10 cellular contexts compared by ENCODE assay signal in genomic region chr11:93921695-93922468, GRCh38.
DNase-seq lines count a peak whose midpoint lies in the region; ATAC-seq and TF ChIP-seq lines count a peak whose summit lies in the region.
"Had no signal": no experiment of that assay in that cellular context is flagged by ENCODE, and none has a peak within 500 bp of the region (broad histone marks: within the 10 kb centered on the region; RNA-seq: fewer than 3 reads in every experiment).

No MANE protein-coding gene starts in this region.

- no peaks in the 10 kb centered on the region for H3K9me2 ChIP-seq in PC-9 (ENCODE audit: insufficient read depth)

- H3K27ac Mint-ChIP-seq in nephron, result no peak overlapping the region

- H4K20me1 ChIP-seq in KMS-11 (ENCODE audit: insufficient read depth) (no peaks in the 10 kb centered on the region), PC-9 (ENCODE audit: insufficient read depth) (no peaks in the 10 kb centered on the region)
- H4K20me1 ChIP-seq: BLaER1 had no signal

- peaks cover 17% of the 10 kb centered on the region for H3K9me3 Mint-ChIP-seq in nephron
- H3K9me3 Mint-ChIP-seq: central memory CD8-positive, alpha-beta T cell had no signal

- H3K27me3 Mint-ChIP-seq in nephron (ENCODE audit: low read depth), result no peaks in the 10 kb centered on the region

- TF ChIP-seq CTCF in KMS-11 (conservative IDR thresholded peaks at IDR 0.05; ENCODE audit: low read depth, low read length) (peak; percentile 52), PC-9 (conservative IDR thresholded peaks at IDR 0.05) (peak; percentile 94), nephron (IDR thresholded peaks at IDR 0.05; ENCODE audit: unreplicated experiment in 3 of 3) (peak in 2 of 3 experiments; percentile 30 to 43)

- POLR2A ChIA-PET in PC-9 (lab: Charles Lee; ENCODE audit: unreplicated experiment), result no interaction called here

- H3K4me1 ChIP-seq in KMS-11 (ENCODE audit: low read depth, poor library complexity, severe bottlenecking) (no peaks in the 10 kb centered on the region), PC-9 (replicated peaks; ENCODE audit: insufficient read depth) (no peaks in the 10 kb centered on the region)
- H3K4me1 ChIP-seq: BLaER1 had no signal

- no TSS peak for BruUV-seq in PC-9 (replicated peaks; lab: Mats Ljungman, UMichigan)

- H3K27ac ChIP-seq in KMS-11 (no peak overlapping the region), PC-9 (no peak overlapping the region)
- H3K27ac ChIP-seq: BLaER1 had no signal

- H3K4me2 ChIP-seq in KMS-11 (no peak overlapping the region), PC-9 (no peak overlapping the region)
- H3K4me2 ChIP-seq: BLaER1 had no signal

- no peaks in the 10 kb centered on the region for H3K36me3 Mint-ChIP-seq in nephron (ENCODE audit: low read depth)

- no peak overlapping the region for H3K4me3 Mint-ChIP-seq in nephron
- H3K4me3 Mint-ChIP-seq: central memory CD8-positive, alpha-beta T cell had no signal

- DNase-seq in NCI-H1694 (lab: John Stamatoyannopoulos, UW) (peak; percentile 7), NCI-H1694 treated with DMSO at 0.1 percent for 48 hours (lab: John Stamatoyannopoulos, UW) (no peak), PC-9 (peak; percentile 32 to 63), dedifferentiated amniotic fluid mesenchymal stem cell (ENCODE audit: extremely low spot score) (peak; percentile 50), cortex of kidney (lab: John Stamatoyannopoulos, UW) (no peak)

- H3K79me2 ChIP-seq in KMS-11 (ENCODE audit: insufficient read depth, low read depth) (no peaks in the 10 kb centered on the region), PC-9 (ENCODE audit: low read depth) (no peaks in the 10 kb centered on the region)

- H3K4me3 ChIP-seq in KMS-11 (IDR thresholded peaks at IDR 0.05; ENCODE audit: insufficient read depth, low read depth, low read length) (no peak overlapping the region), PC-9 (no peak overlapping the region)
- H3K4me3 ChIP-seq: BLaER1 had no signal

- no peak overlapping the region for H3K9ac ChIP-seq in KMS-11
- H3K9ac ChIP-seq: BLaER1 had no signal

- no peaks in the 10 kb centered on the region for H3K4me1 Mint-ChIP-seq in nephron
- H3K4me1 Mint-ChIP-seq: central memory CD8-positive, alpha-beta T cell had no signal

- no peaks in the 10 kb centered on the region for H3F3A ChIP-seq in PC-9 (ENCODE audit: insufficient read depth, low read depth)

- H2AFZ ChIP-seq in KMS-11 (ENCODE audit: low read depth) (no peak overlapping the region), PC-9 (no peak overlapping the region)

- no peaks in the 10 kb centered on the region for H3K9me3 ChIP-seq in PC-9 (ENCODE audit: insufficient read depth, low read depth)

- intact Hi-C loops in PC-9 (cut with micrococcal nuclease; ENCODE audit: unreplicated experiment), result loop anchor here (1.0 to 5.0 kb wide), 3 partner anchors 250 to 583 kb away; no protein-coding TSS in a partner anchor

- H3K36me3 ChIP-seq in KMS-11 (ENCODE audit: insufficient read depth) (no peaks in the 10 kb centered on the region), PC-9 (ENCODE audit: low read depth) (no peaks in the 10 kb centered on the region)
- H3K36me3 ChIP-seq: BLaER1 had no signal

- CTCF ChIA-PET in PC-9 (lab: Charles Lee), result interaction anchor here (1.2 kb wide), 1 partner anchor 27 kb away, joined by 6 read pairs; no protein-coding TSS in a partner anchor

- H3K27me3 ChIP-seq in KMS-11 (ENCODE audit: insufficient read depth, low read depth) (no peaks in the 10 kb centered on the region), PC-9 (ENCODE audit: insufficient read depth, low read depth) (no peaks in the 10 kb centered on the region)
- H3K27me3 ChIP-seq: BLaER1 had no signal

- peak; percentile 84 for ATAC-seq in GM21381 (IDR thresholded peaks at IDR 0.05; ENCODE audit: unreplicated experiment)

Comparison
In these comparisons a context has a peak if more than half of its experiments do, and no peak if none do; other contexts are left out.
1. DNase-seq: peak in NCI-H1694 (single experiment), PC-9 (2 of 2) and dedifferentiated amniotic fluid mesenchymal stem cell (single experiment); none in NCI-H1694 treated with DMSO at 0.1 percent for 48 hours (single experiment) and cortex of kidney (single experiment).
2. CTCF ChIP-seq: peak in every context shown above with its lines; median percentile 94 in PC-9; 52 in KMS-11; 36 in nephron.